Comparison of ENCODE assay signal across 1 cellular context in genomic region chr11:9574806-9575530, GRCh38.
A peak's percentile ranks its signal among the peaks of the same experiment; 100 is the strongest.
TF ChIP-seq lines count a peak whose summit lies in the region.

No MANE protein-coding gene starts in this region.

TF ChIP-seq in K562, 482 proteins besides CTCF, POLR2A, EP300 and RAD21 (continued from another document and continues in another):
- TF ChIP-seq FOXP4 (CRISPR knock-in tag; IDR thresholded peaks at IDR 0.05; ENCODE audit: borderline replicate concordance) (0 out of 2 replicates have a peak, but pooled peaks have one; percentile 72), ZNF24 (IDR thresholded peaks at IDR 0.05) (no peak), NKRF (IDR thresholded peaks at IDR 0.05; ENCODE audit: borderline replicate concordance) (0 out of 2 replicates have a peak, but pooled peaks have one; percentile 14), HDGF (IDR thresholded peaks at IDR 0.05) (no peak), NELFE (IDR thresholded peaks at IDR 0.05; ENCODE audit: insufficient read depth, insufficient read length) (no peak), ID3 (CRISPR knock-in tag; IDR thresholded peaks at IDR 0.05) (no peak), ID3 (tag; IDR thresholded peaks at IDR 0.05) (0 out of 2 replicates have a peak, but pooled peaks have one; percentile 32), ZNF263 (CRISPR knock-in tag; IDR thresholded peaks at IDR 0.05; ENCODE audit: borderline replicate concordance) (peak; percentile 42), TEAD2 (tag; IDR thresholded peaks at IDR 0.05) (peak; percentile 29; the same call in 1 of the 2 replicates), POLR2G (IDR thresholded peaks at IDR 0.05; ENCODE audit: low read depth, low read length) (0 out of 2 replicates have a peak, but pooled peaks have one; percentile 77), PML (IDR thresholded peaks at IDR 0.05; ENCODE audit: low read length) (peak; percentile 38; the same call in 1 of the 2 replicates), ARID1B (IDR thresholded peaks at IDR 0.05) (0 out of 2 replicates have a peak, but pooled peaks have one; percentile 37), ZNF277 (CRISPR knock-in tag; IDR thresholded peaks at IDR 0.05; ENCODE audit: borderline replicate concordance) (no peak), MTA1 (IDR thresholded peaks at IDR 0.05; ENCODE audit: borderline replicate concordance) (0 out of 2 replicates have a peak, but pooled peaks have one; percentile 23), CC2D1A (IDR thresholded peaks at IDR 0.05) (no peak), MXD1 (CRISPR knock-in tag; IDR thresholded peaks at IDR 0.05; ENCODE audit: borderline replicate concordance, poor library complexity, severe bottlenecking) (no peak), ZBTB1 (CRISPR knock-in tag; IDR thresholded peaks at IDR 0.05; ENCODE audit: borderline replicate concordance, low read depth) (0 out of 2 replicates have a peak, but pooled peaks have one; percentile 18), NFE2L1 (tag; IDR thresholded peaks at IDR 0.05; ENCODE audit: borderline replicate concordance, low read depth) (no peak), NRF1 (conservative IDR thresholded peaks at IDR 0.05 in 1 of 2, IDR thresholded peaks at IDR 0.05 in 1 of 2) (peak in 1 of 2 experiments; percentile 26; a peak in 2 of 4 replicates), ZBTB49 (CRISPR knock-in tag; IDR thresholded peaks at IDR 0.05; ENCODE audit: borderline replicate concordance) (0 out of 2 replicates have a peak, but pooled peaks have one; percentile 75), IRF2 (CRISPR knock-in tag; IDR thresholded peaks at IDR 0.05) (no peak), ZNF449 (CRISPR knock-in tag; IDR thresholded peaks at IDR 0.05) (no peak), ZFX (CRISPR knock-in tag; IDR thresholded peaks at IDR 0.05) (peak; percentile 82), SRF (CRISPR knock-in tag; IDR thresholded peaks at IDR 0.05) (peak in 1 of 2 experiments; percentile 35; a peak in 1 of 4 replicates), HDAC1 (IDR thresholded peaks at IDR 0.05) (no peak; a peak in 1 of 4 replicates), MAZ (CRISPR knock-in tag; conservative IDR thresholded peaks at IDR 0.05 in 1 of 2, IDR thresholded peaks at IDR 0.05 in 1 of 2) (peak in 1 of 2 experiments; percentile 62; a peak in 2 of 4 replicates), RBM22 (IDR thresholded peaks at IDR 0.05; ENCODE audit: low read depth, low read length, poor library complexity, severe bottlenecking) (peak; percentile 82), BRD9 (IDR thresholded peaks at IDR 0.05; ENCODE audit: low read depth, partially characterized antibody) (no peak), SIX5 (IDR thresholded peaks at IDR 0.05; ENCODE audit: borderline replicate concordance in 1 of 2, insufficient read depth in 1 of 2, low read depth in 1 of 2, low read length in 2 of 2) (no peak), MLX (CRISPR knock-in tag; conservative IDR thresholded peaks at IDR 0.05) (0 out of 4 replicates have a peak, but pooled peaks of 1 of the 2 experiments have one; percentile 26), COPS2 (conservative IDR thresholded peaks at IDR 0.05) (no peak), PRDM10 (IDR thresholded peaks at IDR 0.05; ENCODE audit: partially characterized antibody) (no peak), GATAD2A (IDR thresholded peaks at IDR 0.05) (no peak), ESRRB (CRISPR knock-in tag; IDR thresholded peaks at IDR 0.05; ENCODE audit: borderline replicate concordance) (no peak), FOSL1 (tag; conservative IDR thresholded peaks at IDR 0.05) (0 out of 2 replicates have a peak, but pooled peaks have one; percentile 44), AFF4 (CRISPR knock-in tag; IDR thresholded peaks at IDR 0.05) (peak; percentile 73; the same call in 1 of the 2 replicates), DNMT1 (IDR thresholded peaks at IDR 0.05) (no peak), ZNF354B (CRISPR knock-in tag; IDR thresholded peaks at IDR 0.05) (no peak), TAL1 (IDR thresholded peaks at IDR 0.05) (peak; percentile 19; the same call in 1 of the 2 replicates), POLR2B (IDR thresholded peaks at IDR 0.05; ENCODE audit: low read depth, partially characterized antibody) (peak; percentile 75), BCOR (IDR thresholded peaks at IDR 0.05) (no peak), ELF4 (CRISPR knock-in tag; IDR thresholded peaks at IDR 0.05) (0 out of 2 replicates have a peak, but pooled peaks have one; percentile 45), TOE1 (IDR thresholded peaks at IDR 0.05; ENCODE audit: borderline replicate concordance) (no peak), TOE1 (CRISPR knock-in tag; IDR thresholded peaks at IDR 0.05; ENCODE audit: borderline replicate concordance, low read depth) (peak; percentile 70; the same call in 1 of the 2 replicates), NUFIP1 (IDR thresholded peaks at IDR 0.05; ENCODE audit: partially characterized antibody) (no peak)
